28 cellular contexts compared by ENCODE assay signal in the genomic region with DNA sequence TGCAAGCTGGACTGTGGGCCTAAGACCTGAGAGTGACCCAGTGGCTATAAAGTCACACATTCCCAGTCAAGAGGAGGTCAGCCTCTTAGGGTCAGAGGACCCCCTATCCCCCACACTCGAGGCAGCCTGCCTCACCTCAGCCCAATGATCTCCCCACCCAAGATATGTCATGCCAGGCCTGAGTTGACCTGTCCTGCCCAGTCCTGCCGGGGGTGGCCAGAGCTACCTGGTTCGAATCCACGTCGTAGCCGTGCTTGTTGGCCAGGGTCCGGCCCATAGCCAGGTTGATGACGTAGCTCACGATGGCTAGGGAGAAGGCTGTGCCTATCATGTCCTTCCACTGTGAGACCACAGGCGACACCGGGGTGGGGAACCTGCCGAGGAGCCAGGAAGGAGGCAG. TPM values are rescaled to one million over a fixed set of nuclear protein-coding genes. Genes with fewer than 3 reads are reported as not detected.
"Had no signal": no experiment of that assay in that cellular context is flagged by ENCODE, and none has a peak within 500 bp of the region (broad histone marks: within the 10 kb centered on the region; RNA-seq: fewer than 3 reads in every experiment).

No MANE protein-coding gene starts in this region.

- H3K36me3 ChIP-seq: brain microvascular endothelial cell, esophagus squamous epithelium, tibial artery had no signal

- H3K4me1 ChIP-seq: tibial artery had no signal

- H3K9me3 ChIP-seq: esophagus squamous epithelium, tibial artery had no signal

- ATAC-seq: activated CD8-positive, alpha-beta T cell treated with anti-CD3 and anti-CD28 coated beads for 36 hours; left cardiac atrium; left ventricle myocardium superior; naive thymus-derived CD8-positive, alpha-beta T cell; right cardiac atrium; stimulated activated effector memory CD8-positive, alpha-beta T cell treated with anti-CD3 and anti-CD28 coated beads, Interleukin-12 subunit alpha, Interleukin-12 subunit beta, amount 100 ng/mL, for 72 hours had no signal

- H3K27ac ChIP-seq: brain microvascular endothelial cell, epithelial cell of prostate, esophagus squamous epithelium, skin epidermis, tibial artery had no signal

- H3K27me3 ChIP-seq: brain microvascular endothelial cell had no signal

- H3K4me3 ChIP-seq: esophagus squamous epithelium, skin epidermis, tibial artery had no signal

- DNase-seq: activated B cell treated with CpG ODN at 0.5 μM for 24 hours; activated CD4-positive, alpha-beta T cell treated with anti-CD3 and anti-CD28 coated beads, Interleukin-2, amount 50 U/mL, for 1 hour; activated CD8-positive, alpha-beta T cell treated with anti-CD3 and anti-CD28 coated beads for 36 hours; activated naive CD4-positive, alpha-beta T cell treated with anti-CD3 and anti-CD28 coated beads for 36 hours; activated naive CD8-positive, alpha-beta T cell treated with anti-CD3 and anti-CD28 coated beads, Interleukin-2, amount 10 ng/mL, durations not matched to agents 7 days and 5 days; activated T-cell treated with anti-CD3 and anti-CD28 coated beads, Interleukin-2, amount 50 U/mL, for 48 hours; brain microvascular endothelial cell; central memory CD4-positive, alpha-beta T cell; dermis blood vessel endothelial cell; effector CD8-positive, alpha-beta T cell; esophagus squamous epithelium; foreskin melanocyte; islet precursor cell; left cardiac atrium; left ventricle myocardium superior; mammary epithelial cell; naive thymus-derived CD8-positive, alpha-beta T cell; right cardiac atrium; stimulated activated CD4-positive, alpha-beta T cell treated with anti-CD3 and anti-CD28 coated beads, Interleukin-4, amount 100 ng/mL, for 24 hours; T-helper 1 cell had no signal

RNA-seq across cellular contexts. Expression of gene SLC26A9, which starts 15.6 kb away (rescaled TPM):
- total RNA-seq: activated B cell treated with CpG ODN at 0.5 μM for 24 hours; activated CD8-positive, alpha-beta T cell treated with anti-CD3 and anti-CD28 coated beads for 36 hours; activated naive CD4-positive, alpha-beta T cell treated with anti-CD3 and anti-CD28 coated beads for 36 hours; activated naive CD8-positive, alpha-beta T cell treated with anti-CD3 and anti-CD28 coated beads, Interleukin-2, amount 10 ng/mL, durations not matched to agents 7 days and 5 days; activated T-helper 2 cell treated with anti-CD3 and anti-CD28 coated beads, Interferon-gamma antibody, Interleukin-2, Interleukin-4, amounts not matched to agents 10 μg/mL and 5 μg/mL and 100 μg/mL, durations not matched to agents 14 hours and 24 hours and 36 hours; astrocyte; dermis blood vessel endothelial cell; mammary epithelial cell; naive thymus-derived CD8-positive, alpha-beta T cell; occipital lobe; subcutaneous adipose tissue had no signal
- polyA plus RNA-seq: mammary epithelial cell; naive thymus-derived CD8-positive, alpha-beta T cell had no signal
